In the genomic region with DNA sequence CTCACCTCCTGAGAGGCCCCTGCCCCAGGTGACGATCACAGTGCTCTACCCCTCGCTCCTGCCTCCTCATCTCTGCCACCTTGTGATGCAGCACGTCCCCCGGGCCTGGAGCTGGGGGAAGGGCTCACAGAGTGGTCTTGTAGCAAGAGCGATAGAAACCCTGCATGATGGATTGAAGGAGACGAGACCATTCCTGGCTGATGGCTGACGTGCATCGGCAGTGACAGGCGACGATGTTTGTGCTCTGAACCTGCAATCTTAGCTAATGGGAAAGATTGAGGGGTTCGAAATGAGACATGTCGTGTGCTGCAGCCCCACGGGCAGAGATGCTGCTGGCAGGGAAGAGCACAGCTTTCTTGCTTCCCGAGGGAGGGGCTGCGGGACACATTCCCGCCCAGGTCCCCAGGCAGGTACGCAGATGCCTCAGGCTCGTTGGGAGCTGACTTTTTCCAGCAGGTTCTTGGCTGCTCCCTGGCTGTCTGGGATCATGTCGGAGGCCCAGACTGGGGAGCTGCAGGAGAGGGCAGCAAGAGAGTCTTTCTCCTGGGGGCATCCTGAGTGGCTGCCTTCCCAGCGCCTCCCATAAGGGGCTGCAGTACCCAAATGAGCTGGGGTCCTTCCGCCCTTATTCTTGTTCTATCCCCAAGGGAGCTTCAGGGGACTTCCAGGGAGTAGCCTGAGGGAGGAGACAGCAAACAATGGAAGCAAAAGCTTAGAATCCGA, we compare ENCODE assay signal across 1 cellular context.
TF ChIP-seq lines count a peak whose summit lies in the region.

No MANE protein-coding gene starts in this region.

TF ChIP-seq in H1, 55 proteins besides CTCF, POLR2A, EP300 and RAD21:
- TF ChIP-seq SIN3A (conservative IDR thresholded peaks at IDR 0.05 in 1 of 2, IDR thresholded peaks at IDR 0.05 in 1 of 2; ENCODE audit: low read depth in 1 of 2, low read length in 2 of 2) (no peak), PHF8 (conservative IDR thresholded peaks at IDR 0.05; ENCODE audit: low read depth, low read length) (no peak)
- TF ChIP-seq, protein P1, sequence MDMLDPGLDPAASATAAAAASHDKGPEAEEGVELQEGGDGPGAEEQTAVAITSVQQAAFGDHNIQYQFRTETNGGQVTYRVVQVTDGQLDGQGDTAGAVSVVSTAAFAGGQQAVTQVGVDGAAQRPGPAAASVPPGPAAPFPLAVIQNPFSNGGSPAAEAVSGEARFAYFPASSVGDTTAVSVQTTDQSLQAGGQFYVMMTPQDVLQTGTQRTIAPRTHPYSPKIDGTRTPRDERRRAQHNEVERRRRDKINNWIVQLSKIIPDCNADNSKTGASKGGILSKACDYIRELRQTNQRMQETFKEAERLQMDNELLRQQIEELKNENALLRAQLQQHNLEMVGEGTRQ (IDR thresholded peaks at IDR 0.05; ENCODE audit: low read length), result no peak
- TF ChIP-seq, protein P2, sequence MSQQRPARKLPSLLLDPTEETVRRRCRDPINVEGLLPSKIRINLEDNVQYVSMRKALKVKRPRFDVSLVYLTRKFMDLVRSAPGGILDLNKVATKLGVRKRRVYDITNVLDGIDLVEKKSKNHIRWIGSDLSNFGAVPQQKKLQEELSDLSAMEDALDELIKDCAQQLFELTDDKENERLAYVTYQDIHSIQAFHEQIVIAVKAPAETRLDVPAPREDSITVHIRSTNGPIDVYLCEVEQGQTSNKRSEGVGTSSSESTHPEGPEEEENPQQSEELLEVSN (IDR thresholded peaks at IDR 0.05), result 0 out of 2 replicates have a peak, but pooled peaks have one; percentile 38
